ENCODE assay signal across 29 cellular contexts in genomic region chr21:42798106-42798505, GRCh38.
DNase-seq lines count a peak whose midpoint lies in the region; ATAC-seq, FAIRE-seq and TF ChIP-seq lines count a peak whose summit lies in the region.
"Had no signal": no experiment of that assay in that cellular context is flagged by ENCODE, and none has a peak within 500 bp of the region (broad histone marks: within the 10 kb centered on the region; RNA-seq: fewer than 3 reads in every experiment).

No MANE protein-coding gene starts in this region.

- in situ Hi-C loops in K562 (cut with MboI): no loop called here

- no peak overlapping the region for H4K8ac ChIP-seq in mesendoderm (ENCODE audit: low read depth, low read length)

- POLR2A ChIA-PET in K562 (lab: Yijun Ruan, JAX): no interaction called here

- no peaks in the 10 kb centered on the region for H3K79me1 ChIP-seq in mesendoderm (ENCODE audit: low read length)

- BruUV-seq in K562 (replicated peaks; lab: Mats Ljungman, UMichigan): no TSS peak

- H3K27me3 Mint-ChIP-seq in endodermal cell (ENCODE audit: insufficient read depth): no peaks in the 10 kb centered on the region
- H3K27me3 Mint-ChIP-seq: CD4-positive, CD25-positive, alpha-beta regulatory T cell had no signal

- no peaks in the 10 kb centered on the region for H3K9me1 ChIP-seq in K562 (ENCODE audit: control insufficient read depth, insufficient read depth, low read length)

- H3K18ac ChIP-seq in mesendoderm (ENCODE audit: low read length): peak overlapping the region; percentile 42

- H2BK120ac ChIP-seq in mesendoderm (ENCODE audit: low read depth, low read length): no peak overlapping the region

- H3K4me3 ChIP-seq in K562 (no peak overlapping the region), endodermal cell (ENCODE audit: low read length) (peak overlapping the region; percentile 55), mesendoderm (ENCODE audit: low read length) (no peak overlapping the region)
- H3K4me3 ChIP-seq: BLaER1, GM12878 had no signal

- peaks cover 35 to 55% of the 10 kb centered on the region in 2 experiments; a peak in 4 of 5 replicates for H3K27me3 ChIP-seq in K562 (ENCODE audit: control insufficient read depth in 2 of 2, insufficient read depth in 2 of 2, low read length in 2 of 2)
- H3K27me3 ChIP-seq in endodermal cell (ENCODE audit: control insufficient read depth, insufficient read depth, low read length, poor library complexity, severe bottlenecking): no peaks in the 10 kb centered on the region
- H3K27me3 ChIP-seq in mesendoderm (ENCODE audit: insufficient read depth, low read length, poor library complexity): no peaks in the 10 kb centered on the region
- H3K27me3 ChIP-seq: BE2C, BLaER1 had no signal

- H3K4me1 ChIP-seq in K562 (replicated peaks in 1 of 2; ENCODE audit: control insufficient read depth in 2 of 2, insufficient read depth in 2 of 2, low read length in 2 of 2) (no peaks in the 10 kb centered on the region; a peak in 2 of 5 replicates), endodermal cell (ENCODE audit: control insufficient read depth, insufficient read depth, low read length) (peaks cover 6% of the 10 kb centered on the region), mesendoderm (ENCODE audit: control insufficient read depth, low read depth, low read length) (no peaks in the 10 kb centered on the region)
- H3K4me1 ChIP-seq: BE2C had no signal

- H3K27ac ChIP-seq in K562 (ENCODE audit: extremely low read depth, low read depth, low read length) (no peak overlapping the region), endodermal cell (ENCODE audit: low read depth, low read length) (no peak overlapping the region), mesendoderm (ENCODE audit: low read depth, low read length) (no peak overlapping the region)
- H3K27ac ChIP-seq: BLaER1 had no signal

- H3K56ac ChIP-seq in mesendoderm (ENCODE audit: low read length): no peak overlapping the region

- no peak overlapping the region for H2BK5ac ChIP-seq in mesendoderm (ENCODE audit: low read length)

- H3K4ac ChIP-seq in mesendoderm (ENCODE audit: low read depth, low read length): peak overlapping the region; percentile 44

- peaks cover 35% of the 10 kb centered on the region for H3K36me3 Mint-ChIP-seq in endodermal cell (ENCODE audit: low read depth)
- H3K36me3 Mint-ChIP-seq: CD14-positive monocyte; CD4-positive, alpha-beta memory T cell; CD8-positive, alpha-beta memory T cell had no signal

- intact Hi-C loops in K562 (cut with micrococcal nuclease): no loop called here
- intact Hi-C loops in posterior vena cava (cut with DNase I): no loop called here

- no peak overlapping the region for H3K23ac ChIP-seq in mesendoderm (ENCODE audit: low read length)

- ATAC-seq in K562 (no peak), HG03159 (IDR thresholded peaks at IDR 0.05; ENCODE audit: unreplicated experiment) (no peak), GM19452 (IDR thresholded peaks at IDR 0.05; ENCODE audit: unreplicated experiment) (no peak)
- ATAC-seq: GM12878 had no signal

- no peak for DNase-seq in K562 (ENCODE audit: extremely low read depth in 1 of 4, low spot score in 3 of 4)
- DNase-seq in endodermal cell: no peak
- DNase-seq in mesendoderm: no peak
- peak; percentile 50 for DNase-seq in posterior vena cava (ENCODE audit: low spot score)
- DNase-seq in NAMALWA (ENCODE audit: low spot score): no peak
- DNase-seq in activated gamma-delta T cell (lab: John Stamatoyannopoulos, UW): no peak
- DNase-seq: 8988T; ACHN; BE2C; C1 segment of cervical spinal cord; CD4-positive, alpha-beta memory T cell; CD4-positive, CD25-positive, alpha-beta regulatory T cell; CD8-positive, alpha-beta memory T cell; COR-L47; DMS 273 treated with DMSO at 0.1 percent for 48 hours; DMS153; DMS53; DMS79; DND-41; EL; GDM1 had no signal

- no peaks in the 10 kb centered on the region for H3K9me3 ChIP-seq in K562 (replicated peaks; ENCODE audit: control insufficient read depth, insufficient read depth, low read depth, low read length)
- H3K9me3 ChIP-seq in endodermal cell (ENCODE audit: control insufficient read depth, low read length): no peaks in the 10 kb centered on the region
- H3K9me3 ChIP-seq: BE2C, BLaER1 had no signal

- no peaks in the 10 kb centered on the region for H3K9me3 Mint-ChIP-seq in endodermal cell
- H3K9me3 Mint-ChIP-seq: CD14-positive monocyte; CD4-positive, alpha-beta memory T cell; CD4-positive, CD25-positive, alpha-beta regulatory T cell; CD8-positive, alpha-beta memory T cell had no signal

- no peak overlapping the region for H2AK5ac ChIP-seq in mesendoderm (ENCODE audit: low read length)

- H4K5ac ChIP-seq in mesendoderm (ENCODE audit: low read length): no peak overlapping the region

- WGBS in K562 (ENCODE audit: insufficient coverage, low coverage, missing lambda C conversion rate): 0% methylated on average over 6 of the region's 6 CpGs
- 88 to 96% methylated on average over 4 to 6 of the region's 6 CpGs for WGBS in endodermal cell (ENCODE audit: insufficient coverage in 1 of 2, insufficient read length in 1 of 2), 2 experiments
- no CpG with 5 or more reads among the region's 6 CpGs for WGBS in mesendoderm (ENCODE audit: extremely low coverage, insufficient coverage, low lambda C conversion rate)

- no peak overlapping the region for H3K4me2 ChIP-seq in K562 (ENCODE audit: insufficient read depth, low read length)
- no peak overlapping the region for H3K4me2 ChIP-seq in mesendoderm (ENCODE audit: low read length)
- H3K4me2 ChIP-seq: BLaER1 had no signal

- H3K36me3 ChIP-seq in K562 (ENCODE audit: control insufficient read depth, insufficient read depth, low read length) (no peaks in the 10 kb centered on the region), endodermal cell (ENCODE audit: control insufficient read depth, insufficient read depth, low read length) (peaks cover 44% of the 10 kb centered on the region), mesendoderm (ENCODE audit: control insufficient read depth, insufficient read depth, low read length) (peaks cover 1% of the 10 kb centered on the region)
- H3K36me3 ChIP-seq: BE2C, BLaER1 had no signal

- H2BK15ac ChIP-seq in mesendoderm (replicated peaks; ENCODE audit: low read depth): no peak overlapping the region

- no peak for TF ChIP-seq RAD21 in K562 (CRISPR knock-in tag; conservative IDR thresholded peaks at IDR 0.05 in 1 of 2, IDR thresholded peaks at IDR 0.05 in 1 of 2)

- H4K20me1 ChIP-seq in K562 (replicated peaks; ENCODE audit: control insufficient read depth, insufficient read depth, low read length): no peaks in the 10 kb centered on the region; the same call in none of the 2 replicates
- H4K20me1 ChIP-seq: BLaER1 had no signal

- TF ChIP-seq CTCF in K562 (IDR thresholded peaks at IDR 0.05 in 2 of 3, conservative IDR thresholded peaks at IDR 0.05 in 1 of 3; ENCODE audit: insufficient read depth in 2 of 3, low read depth in 1 of 3, low read length in 3 of 3) (no peak), endodermal cell (conservative IDR thresholded peaks at IDR 0.05) (no peak)

- no peak overlapping the region for H3K9ac ChIP-seq in K562 (ENCODE audit: insufficient read depth in 1 of 2, low read depth in 2 of 2, low read length in 2 of 2)
- peak overlapping the region; percentile 41 for H3K9ac ChIP-seq in endodermal cell (ENCODE audit: extremely low read depth, low read length, poor library complexity, severe bottlenecking)
- no peak overlapping the region for H3K9ac ChIP-seq in mesendoderm (ENCODE audit: low read length)
- H3K9ac ChIP-seq: BLaER1 had no signal

- H3K4me3 Mint-ChIP-seq in endodermal cell: peak overlapping the region; percentile 8
- H3K4me3 Mint-ChIP-seq: CD14-positive monocyte; CD4-positive, alpha-beta memory T cell; CD8-positive, alpha-beta memory T cell had no signal

- no peak overlapping the region for H2AFZ ChIP-seq in K562 (ENCODE audit: low read depth, low read length)

- CTCF ChIA-PET in K562 (lab: Yijun Ruan, JAX; ENCODE audit: low intra/inter-chr PET ratio): no interaction called here

- TF ChIP-seq POLR2A in K562 (conservative IDR thresholded peaks at IDR 0.05): no peak

- H3K27ac Mint-ChIP-seq in endodermal cell: no peak overlapping the region
- H3K27ac Mint-ChIP-seq: CD14-positive monocyte; CD4-positive, alpha-beta memory T cell; CD4-positive, CD25-positive, alpha-beta regulatory T cell; CD8-positive, alpha-beta memory T cell had no signal

- H3K4me1 Mint-ChIP-seq in endodermal cell: peaks cover 60% of the 10 kb centered on the region
- H3K4me1 Mint-ChIP-seq: CD14-positive monocyte; CD8-positive, alpha-beta memory T cell had no signal

- no peaks in the 10 kb centered on the region for H3K79me2 ChIP-seq in K562 (ENCODE audit: control insufficient read depth, insufficient read depth, low read length)
- H3K79me2 ChIP-seq in mesendoderm (ENCODE audit: control insufficient read depth, insufficient read depth, low read length): no peaks in the 10 kb centered on the region

- no peak for TF ChIP-seq EP300 in K562 (IDR thresholded peaks at IDR 0.05; ENCODE audit: low read length)

- no peak for FAIRE-seq in K562 (lab: Jason Lieb, UNC)
- FAIRE-seq: A204.1, GM12878, GM12892, GM18507 had no signal

TF ChIP-seq in K562, 482 proteins besides CTCF, POLR2A, EP300 and RAD21:
- TF ChIP-seq CBX8 (IDR thresholded peaks at IDR 0.05; ENCODE audit: borderline replicate concordance, extremely low read depth, low read depth, low read length, poor library complexity, severe bottlenecking) (peak; percentile 78), NEUROD1 (IDR thresholded peaks at IDR 0.05; ENCODE audit: borderline replicate concordance, low read depth, low read length, partially characterized antibody) (no peak)
